Comparison of ENCODE assay signal across 10 cellular contexts in genomic region chr6:140271759-140272377, GRCh38.
DNase-seq lines count a peak whose midpoint lies in the region; ATAC-seq and TF ChIP-seq lines count a peak whose summit lies in the region.
"Had no signal": no experiment of that assay in that cellular context is flagged by ENCODE, and none has a peak within 500 bp of the region (broad histone marks: within the 10 kb centered on the region; RNA-seq: fewer than 3 reads in every experiment).

No MANE protein-coding gene starts in this region.

- peak in 1 of 2 donors; percentile 65 for DNase-seq in cardiac muscle cell (ENCODE audit: low read depth in 1 of 2, low spot score in 1 of 2)
- no peak for DNase-seq in right cardiac atrium
- peak; percentile 1 to 58 for DNase-seq in NCI-H187 (lab: John Stamatoyannopoulos, UW)
- peak; percentile 14 to 37 for DNase-seq in thyroid gland
- DNase-seq in activated CD8-positive, alpha-beta T cell treated with anti-CD3 and anti-CD28 coated beads for 36 hours = no peak
- DNase-seq in activated CD4-positive, alpha-beta T cell treated with anti-CD3 and anti-CD28 coated beads for 48 hours = no peak
- DNase-seq in COLO668 (lab: John Stamatoyannopoulos, UW; ENCODE audit: unreplicated experiment) = no peak
- DNase-seq: T-helper 17 cell had no signal

- no peak for TF ChIP-seq CTCF in cardiac muscle cell (IDR thresholded peaks at IDR 0.05; ENCODE audit: low read depth, low read length)
- no peak for TF ChIP-seq CTCF in thyroid gland (IDR thresholded peaks at IDR 0.05)
- TF ChIP-seq CTCF in activated CD8-positive, alpha-beta T cell treated with anti-CD3 and anti-CD28 coated beads for 36 hours (IDR thresholded peaks at IDR 0.05) = no peak

- H3K9me3 Mint-ChIP-seq in activated CD8-positive, alpha-beta T cell treated with anti-CD3 and anti-CD28 coated beads for 36 hours = no peaks in the 10 kb centered on the region

- TF ChIP-seq POLR2A in thyroid gland (IDR thresholded peaks at IDR 0.05) = no peak

- no peaks in the 10 kb centered on the region for H3K9me3 ChIP-seq in cardiac muscle cell (ENCODE audit: low read depth)
- no peaks in the 10 kb centered on the region for H3K9me3 ChIP-seq in right cardiac atrium (ENCODE audit: control insufficient read depth, low read length)
- no peaks in the 10 kb centered on the region for H3K9me3 ChIP-seq in thyroid gland

- H3K27me3 ChIP-seq in cardiac muscle cell (no peaks in the 10 kb centered on the region), right cardiac atrium (ENCODE audit: control insufficient read depth, insufficient read depth) (no peaks in the 10 kb centered on the region), thyroid gland (no peaks in the 10 kb centered on the region)
- H3K27me3 ChIP-seq: BLaER1 treated with 17β-estradiol and CSF1 and Interleukin-3, amounts not matched to agents 10 nM and 100 nM had no signal

- H3K4me3 ChIP-seq in cardiac muscle cell (no peak overlapping the region), right cardiac atrium (ENCODE audit: low read length) (no peak overlapping the region), thyroid gland (replicated peaks in 1 of 3) (no peak overlapping the region)
- H3K4me3 ChIP-seq: BLaER1 treated with 17β-estradiol and CSF1 and Interleukin-3, amounts not matched to agents 10 nM and 100 nM had no signal

- CTCF ChIA-PET in activated CD8-positive, alpha-beta T cell treated with anti-CD3 and anti-CD28 coated beads for 36 hours (lab: Charles Lee) = no interaction called here

- H3K4me3 Mint-ChIP-seq in activated CD8-positive, alpha-beta T cell treated with anti-CD3 and anti-CD28 coated beads for 36 hours = no peak overlapping the region
- H3K4me3 Mint-ChIP-seq: T-helper 17 cell had no signal

- H3K4me1 ChIP-seq in cardiac muscle cell (ENCODE audit: low read depth) (peaks cover 18% of the 10 kb centered on the region), right cardiac atrium (ENCODE audit: control insufficient read depth, insufficient read depth, low read length) (no peaks in the 10 kb centered on the region), thyroid gland (peaks cover 0 to 7% of the 10 kb centered on the region in 2 donors)

- POLR2A ChIA-PET in activated CD8-positive, alpha-beta T cell treated with anti-CD3 and anti-CD28 coated beads for 36 hours (lab: Charles Lee) = no interaction called here

- ATAC-seq in right cardiac atrium = no peak
- ATAC-seq in HG02885 (IDR thresholded peaks at IDR 0.05; ENCODE audit: poor library complexity, unreplicated experiment) = peak; percentile 99
- no peak for ATAC-seq in activated CD8-positive, alpha-beta T cell treated with anti-CD3 and anti-CD28 coated beads for 36 hours
- ATAC-seq: T-helper 17 cell had no signal

- H3K36me3 ChIP-seq in cardiac muscle cell (no peaks in the 10 kb centered on the region), thyroid gland (no peaks in the 10 kb centered on the region)
- H3K36me3 ChIP-seq: BLaER1 treated with 17β-estradiol and CSF1 and Interleukin-3, amounts not matched to agents 10 nM and 100 nM had no signal

- H3K4me1 Mint-ChIP-seq in activated CD8-positive, alpha-beta T cell treated with anti-CD3 and anti-CD28 coated beads for 36 hours (ENCODE audit: low read depth) = no peaks in the 10 kb centered on the region
- H3K4me1 Mint-ChIP-seq: T-helper 17 cell had no signal

- intact Hi-C loops in right cardiac atrium (cut with DNase I) (no loop called here), thyroid gland (cut with DNase I) (no loop called here)
- intact Hi-C loops in activated CD8-positive, alpha-beta T cell treated with anti-CD3 and anti-CD28 coated beads for 36 hours (cut with micrococcal nuclease) = no loop called here

- no peaks in the 10 kb centered on the region for H3K36me3 Mint-ChIP-seq in activated CD8-positive, alpha-beta T cell treated with anti-CD3 and anti-CD28 coated beads for 36 hours (ENCODE audit: low read depth)

- H3K27ac ChIP-seq in cardiac muscle cell (peak overlapping the region; percentile 85), right cardiac atrium (ENCODE audit: low read length) (no peak overlapping the region), thyroid gland (peak overlapping the region in 2 of 3 donors; percentile 7 to 50)
- H3K27ac ChIP-seq: BLaER1 treated with 17β-estradiol and CSF1 and Interleukin-3, amounts not matched to agents 10 nM and 100 nM had no signal

- WGBS in right cardiac atrium = 68% methylated on average over 2 of the region's 2 CpGs
- WGBS in thyroid gland, 2 donors = 42 to 46% methylated on average over 2 of the region's 2 CpGs

- H3K27me3 Mint-ChIP-seq in activated CD8-positive, alpha-beta T cell treated with anti-CD3 and anti-CD28 coated beads for 36 hours = peaks cover 5% of the 10 kb centered on the region
- H3K27me3 Mint-ChIP-seq: T-helper 17 cell had no signal

- H3K27ac Mint-ChIP-seq in activated CD8-positive, alpha-beta T cell treated with anti-CD3 and anti-CD28 coated beads for 36 hours = no peak overlapping the region
- H3K27ac Mint-ChIP-seq: T-helper 17 cell had no signal

Comparison
In these comparisons a context has a peak if more than half of its experiments do, and no peak if none do; other contexts are left out.
1. DNase-seq: peak in NCI-H187 (2 of 2) and thyroid gland (2 of 2); none in right cardiac atrium (0 of 3), activated CD8-positive, alpha-beta T cell treated with anti-CD3 and anti-CD28 coated beads for 36 hours (single experiment), activated CD4-positive, alpha-beta T cell treated with anti-CD3 and anti-CD28 coated beads for 48 hours (single experiment) and COLO668 (single experiment).